Comparison of ENCODE assay signal across 20 cellular contexts in genomic region chr1:234869182-234870019, GRCh38.
DNase-seq lines count a peak whose midpoint lies in the region; ATAC-seq and TF ChIP-seq lines count a peak whose summit lies in the region.
"Had no signal": no experiment of that assay in that cellular context is flagged by ENCODE, and none has a peak within 500 bp of the region (broad histone marks: within the 10 kb centered on the region; RNA-seq: fewer than 3 reads in every experiment).

No MANE protein-coding gene starts in this region.

- H3K27me3 Mint-ChIP-seq in activated naive CD8-positive, alpha-beta T cell = no peaks in the 10 kb centered on the region
- no peaks in the 10 kb centered on the region for H3K27me3 Mint-ChIP-seq in activated naive CD8-positive, alpha-beta T cell treated with anti-CD3 and anti-CD28 coated beads for 36 hours
- peaks cover 6% of the 10 kb centered on the region for H3K27me3 Mint-ChIP-seq in chondrocyte (ENCODE audit: low read depth)
- H3K27me3 Mint-ChIP-seq: activated CD8-positive, alpha-beta T cell treated with anti-CD3 and anti-CD28 coated beads for 36 hours had no signal

- no peak for TF ChIP-seq POLR2A in erythroblast (IDR thresholded peaks at IDR 0.05; ENCODE audit: low read length)

- H3K27ac ChIP-seq in skeletal muscle tissue (ENCODE audit: low read depth, low read length) = peak overlapping the region; percentile 1
- H3K27ac ChIP-seq: left lung, Peyer's patch, prostate gland, VCaP had no signal

- intact Hi-C loops in mucosa of descending colon (cut with DNase I, micrococcal nuclease) = no loop called here

- TF ChIP-seq CTCF in chondrocyte (IDR thresholded peaks at IDR 0.05) (no peak), mucosa of descending colon (IDR thresholded peaks at IDR 0.05) (no peak)

- H3K9me3 ChIP-seq in skeletal muscle tissue (ENCODE audit: control insufficient read depth in 3 of 3, low read length in 3 of 3) = peaks cover 0 to 2% (median 0%) of the 10 kb centered on the region in 3 donors
- H3K9me3 ChIP-seq in mucosa of descending colon = no peaks in the 10 kb centered on the region
- H3K9me3 ChIP-seq: HAP-1, left lung, Peyer's patch, prostate gland had no signal

- no peak overlapping the region for H3K4me3 ChIP-seq in skeletal muscle tissue (ENCODE audit: low read length in 3 of 3)
- no peak overlapping the region for H3K4me3 ChIP-seq in mucosa of descending colon
- H3K4me3 ChIP-seq: HAP-1, left lung, Peyer's patch, prostate gland had no signal

- H3K9ac ChIP-seq in skeletal muscle tissue (ENCODE audit: low read depth in 1 of 3, low read length in 3 of 3) = peak overlapping the region in 1 of 3 donors; percentile 45

- no peaks in the 10 kb centered on the region for H3K9me3 Mint-ChIP-seq in activated naive CD8-positive, alpha-beta T cell (ENCODE audit: low read depth)
- peaks cover 4% of the 10 kb centered on the region for H3K9me3 Mint-ChIP-seq in activated naive CD8-positive, alpha-beta T cell treated with anti-CD3 and anti-CD28 coated beads for 36 hours
- no peaks in the 10 kb centered on the region for H3K9me3 Mint-ChIP-seq in chondrocyte (ENCODE audit: low read depth)

- H3K4me1 ChIP-seq in skeletal muscle tissue (ENCODE audit: control insufficient read depth in 3 of 3, insufficient read depth in 3 of 3, low read length in 3 of 3) (peaks cover 23 to 41% (median 36%) of the 10 kb centered on the region in 3 donors), mucosa of descending colon (ENCODE audit: low read depth) (peaks cover 4% of the 10 kb centered on the region)
- H3K4me1 ChIP-seq: HAP-1, prostate gland had no signal

- H3K36me3 Mint-ChIP-seq in activated naive CD8-positive, alpha-beta T cell = no peaks in the 10 kb centered on the region
- H3K36me3 Mint-ChIP-seq in activated naive CD8-positive, alpha-beta T cell treated with anti-CD3 and anti-CD28 coated beads for 36 hours = no peaks in the 10 kb centered on the region
- H3K36me3 Mint-ChIP-seq in chondrocyte (ENCODE audit: low read depth) = no peaks in the 10 kb centered on the region

- peak overlapping the region; percentile 25 for H3K27ac Mint-ChIP-seq in activated naive CD8-positive, alpha-beta T cell
- H3K27ac Mint-ChIP-seq in activated naive CD8-positive, alpha-beta T cell treated with anti-CD3 and anti-CD28 coated beads for 36 hours = no peak overlapping the region
- H3K27ac Mint-ChIP-seq in chondrocyte (ENCODE audit: unreplicated experiment) = no peak overlapping the region
- H3K27ac Mint-ChIP-seq: activated CD8-positive, alpha-beta T cell treated with anti-CD3 and anti-CD28 coated beads for 36 hours had no signal

- no peak for ATAC-seq in mucosa of descending colon
- ATAC-seq: activated CD8-positive, alpha-beta T cell treated with anti-CD3 and anti-CD28 coated beads for 36 hours; left lung had no signal

- no peaks in the 10 kb centered on the region for H3K36me3 ChIP-seq in skeletal muscle tissue (ENCODE audit: control insufficient read depth in 3 of 3, insufficient read depth in 3 of 3, low read length in 3 of 3)
- H3K36me3 ChIP-seq in mucosa of descending colon (ENCODE audit: low read depth) = no peaks in the 10 kb centered on the region
- H3K36me3 ChIP-seq: HAP-1, left lung, Peyer's patch, prostate gland had no signal

- peaks cover 10% of the 10 kb centered on the region for H3K4me1 Mint-ChIP-seq in activated naive CD8-positive, alpha-beta T cell (ENCODE audit: low read depth)
- H3K4me1 Mint-ChIP-seq in activated naive CD8-positive, alpha-beta T cell treated with anti-CD3 and anti-CD28 coated beads for 36 hours = peaks cover 17% of the 10 kb centered on the region
- peaks cover 8% of the 10 kb centered on the region for H3K4me1 Mint-ChIP-seq in chondrocyte (ENCODE audit: low read depth)

- H3K4me3 Mint-ChIP-seq in activated naive CD8-positive, alpha-beta T cell = no peak overlapping the region
- no peak overlapping the region for H3K4me3 Mint-ChIP-seq in activated naive CD8-positive, alpha-beta T cell treated with anti-CD3 and anti-CD28 coated beads for 36 hours
- no peak overlapping the region for H3K4me3 Mint-ChIP-seq in chondrocyte (ENCODE audit: unreplicated experiment)
- H3K4me3 Mint-ChIP-seq: activated CD8-positive, alpha-beta T cell treated with anti-CD3 and anti-CD28 coated beads for 36 hours had no signal

- no peaks in the 10 kb centered on the region for H3K27me3 ChIP-seq in skeletal muscle tissue (ENCODE audit: control insufficient read depth in 3 of 3, insufficient read depth in 3 of 3, low read length in 3 of 3)
- H3K27me3 ChIP-seq: left lung, Peyer's patch had no signal

- DNase-seq in activated naive CD8-positive, alpha-beta T cell treated with anti-CD3 and anti-CD28 coated beads for 36 hours = no peak
- DNase-seq in NCI-H69 (lab: John Stamatoyannopoulos, UW) (peak; percentile 78), erythroblast (lab: John Stamatoyannopoulos, UW) (peak; percentile 23 to 56), chondrocyte (ENCODE audit: low spot score) (no peak), mucosa of descending colon (no peak), UCSD-AML1 (lab: John Stamatoyannopoulos, UW; ENCODE audit: unreplicated experiment) (no peak)
- DNase-seq: activated CD8-positive, alpha-beta T cell treated with anti-CD3 and anti-CD28 coated beads for 36 hours; activated T-cell treated with anti-CD3 and anti-CD28 coated beads, Interleukin-2, amount 50 U/mL, for 48 hours; amygdala; COR-L47; GDM1; NCI-H187; NCI-H526 treated with DMSO at 0.1 percent for 48 hours; Peyer's patch had no signal

Comparison
In these comparisons a context has a peak if more than half of its experiments do, and no peak if none do; other contexts are left out.
1. DNase-seq: peak in NCI-H69 (single experiment) and erythroblast (2 of 2); none in activated naive CD8-positive, alpha-beta T cell treated with anti-CD3 and anti-CD28 coated beads for 36 hours (single experiment), chondrocyte (single experiment), mucosa of descending colon (0 of 3) and UCSD-AML1 (single experiment).